In genomic region chr13:39688699-39689405, GRCh38 we compare ENCODE assay signal across 9 cellular contexts. TPM values are rescaled to one million over a fixed set of nuclear protein-coding genes. Genes with fewer than 3 reads are reported as not detected.
DNase-seq lines count a peak whose midpoint lies in the region; ATAC-seq and TF ChIP-seq lines count a peak whose summit lies in the region.
"Had no signal": no experiment of that assay in that cellular context is flagged by ENCODE, and none has a peak within 500 bp of the region (broad histone marks: within the 10 kb centered on the region; RNA-seq: fewer than 3 reads in every experiment).

No MANE protein-coding gene starts in this region.

- TF ChIP-seq CTCF in right atrium auricular region (IDR thresholded peaks at IDR 0.05) (no peak), activated B cell treated with CpG ODN at 0.5 μM for 24 hours (IDR thresholded peaks at IDR 0.05) (no peak), PC-9 (conservative IDR thresholded peaks at IDR 0.05) (no peak)

- intact Hi-C loops in left ventricle myocardium superior (cut with micrococcal nuclease), result no loop called here
- intact Hi-C loops in activated B cell treated with CpG ODN at 0.5 μM for 24 hours (cut with micrococcal nuclease), result no loop called here
- intact Hi-C loops in PC-9 (cut with micrococcal nuclease; ENCODE audit: unreplicated experiment), result no loop called here

- H3K4me3 ChIP-seq in right atrium auricular region, result no peak overlapping the region
- H3K4me3 ChIP-seq in PC-9, result no peak overlapping the region

- H3K4me1 Mint-ChIP-seq in activated B cell treated with CpG ODN at 0.5 μM for 24 hours, result peaks cover 11% of the 10 kb centered on the region
- H3K4me1 Mint-ChIP-seq in stimulated activated naive CD8-positive, alpha-beta T cell treated with anti-CD3 and anti-CD28 coated beads, Interleukin-15, amount 100 ng/mL, for 72 hours, result peaks cover 20% of the 10 kb centered on the region

- H3K36me3 Mint-ChIP-seq in activated B cell treated with CpG ODN at 0.5 μM for 24 hours (ENCODE audit: low read depth), result peaks cover 25% of the 10 kb centered on the region

- H2AFZ ChIP-seq in PC-9, result no peak overlapping the region

- DNase-seq in right atrium auricular region (ENCODE audit: low spot score), result no peak
- no peak for DNase-seq in left ventricle myocardium superior
- no peak for DNase-seq in activated B cell treated with CpG ODN at 0.5 μM for 24 hours
- DNase-seq in stimulated activated naive CD8-positive, alpha-beta T cell treated with anti-CD3 and anti-CD28 coated beads, Interleukin-15, amount 100 ng/mL, for 72 hours, result no peak
- DNase-seq in LoVo (ENCODE audit: low spot score), result no peak
- no peak for DNase-seq in mesenteric fat pad (ENCODE audit: low spot score)
- DNase-seq in PC-9, result no peak
- DNase-seq: naive B cell had no signal

- H3K9me3 Mint-ChIP-seq in activated B cell treated with CpG ODN at 0.5 μM for 24 hours, result no peaks in the 10 kb centered on the region
- H3K9me3 Mint-ChIP-seq in stimulated activated naive CD8-positive, alpha-beta T cell treated with anti-CD3 and anti-CD28 coated beads, Interleukin-15, amount 100 ng/mL, for 72 hours, result no peaks in the 10 kb centered on the region
- H3K9me3 Mint-ChIP-seq: naive B cell had no signal

- no TSS peak for BruUV-seq in PC-9 (replicated peaks; lab: Mats Ljungman, UMichigan)

- H3K27ac ChIP-seq in right atrium auricular region (peak overlapping the region; percentile 3 to 39), PC-9 (no peak overlapping the region)

- POLR2A ChIA-PET in activated B cell treated with CpG ODN at 0.5 μM for 24 hours (lab: Charles Lee), result no interaction called here
- POLR2A ChIA-PET in PC-9 (lab: Charles Lee; ENCODE audit: unreplicated experiment), result no interaction called here

- H3K4me1 ChIP-seq in right atrium auricular region (no peaks in the 10 kb centered on the region), PC-9 (replicated peaks; ENCODE audit: insufficient read depth) (no peaks in the 10 kb centered on the region)

- H3K79me2 ChIP-seq in PC-9 (ENCODE audit: low read depth), result no peaks in the 10 kb centered on the region

- H3K27me3 Mint-ChIP-seq in activated B cell treated with CpG ODN at 0.5 μM for 24 hours, result no peaks in the 10 kb centered on the region
- no peaks in the 10 kb centered on the region for H3K27me3 Mint-ChIP-seq in stimulated activated naive CD8-positive, alpha-beta T cell treated with anti-CD3 and anti-CD28 coated beads, Interleukin-15, amount 100 ng/mL, for 72 hours
- H3K27me3 Mint-ChIP-seq: naive B cell had no signal

- CTCF ChIA-PET in activated B cell treated with CpG ODN at 0.5 μM for 24 hours (lab: Charles Lee), result interaction anchor here (1.8 kb wide), 1 partner anchor 994 kb away, joined by 6 read pairs; no protein-coding TSS in a partner anchor
- CTCF ChIA-PET in PC-9 (lab: Charles Lee), result no interaction called here

- no peaks in the 10 kb centered on the region for H4K20me1 ChIP-seq in PC-9 (ENCODE audit: insufficient read depth)

- H3K36me3 ChIP-seq in right atrium auricular region (no peaks in the 10 kb centered on the region), PC-9 (ENCODE audit: low read depth) (no peaks in the 10 kb centered on the region)

- no peaks in the 10 kb centered on the region for H3K27me3 ChIP-seq in right atrium auricular region
- no peaks in the 10 kb centered on the region for H3K27me3 ChIP-seq in PC-9 (ENCODE audit: insufficient read depth, low read depth)

- no peaks in the 10 kb centered on the region for H3K9me2 ChIP-seq in PC-9 (ENCODE audit: insufficient read depth)

- ATAC-seq in left ventricle myocardium superior (no peak), HG02981 (IDR thresholded peaks at IDR 0.05; ENCODE audit: unreplicated experiment) (peak; percentile 78), activated B cell treated with CpG ODN at 0.5 μM for 24 hours (ENCODE audit: low read depth) (peak; percentile 64)
- ATAC-seq in stimulated activated naive CD8-positive, alpha-beta T cell treated with anti-CD3 and anti-CD28 coated beads, Interleukin-15, amount 100 ng/mL, for 72 hours, result peak; percentile 99

- 0 out of 2 replicates have a peak, but pooled peaks cover 1% of the 10 kb centered on the region for H3F3A ChIP-seq in PC-9 (ENCODE audit: insufficient read depth, low read depth)

- H3K9me3 ChIP-seq in right atrium auricular region (no peaks in the 10 kb centered on the region), PC-9 (ENCODE audit: insufficient read depth, low read depth) (no peaks in the 10 kb centered on the region)

- H3K4me2 ChIP-seq in PC-9, result no peak overlapping the region

- peak overlapping the region; percentile 78 for H3K27ac Mint-ChIP-seq in activated B cell treated with CpG ODN at 0.5 μM for 24 hours
- H3K27ac Mint-ChIP-seq in stimulated activated naive CD8-positive, alpha-beta T cell treated with anti-CD3 and anti-CD28 coated beads, Interleukin-15, amount 100 ng/mL, for 72 hours, result no peak overlapping the region

- peak overlapping the region; percentile 21 for H3K4me3 Mint-ChIP-seq in activated B cell treated with CpG ODN at 0.5 μM for 24 hours
- H3K4me3 Mint-ChIP-seq in stimulated activated naive CD8-positive, alpha-beta T cell treated with anti-CD3 and anti-CD28 coated beads, Interleukin-15, amount 100 ng/mL, for 72 hours, result no peak overlapping the region
- H3K4me3 Mint-ChIP-seq: naive B cell had no signal

RNA-seq across cellular contexts. Expression of gene COG6, which starts 33.4 kb away (rescaled TPM):
- 10 to 100 TPM; 16.2 to 23.2 TPM for total RNA-seq in right atrium auricular region
- 21.8 TPM for total RNA-seq in left ventricle myocardium superior
- total RNA-seq in activated B cell treated with CpG ODN at 0.5 μM for 24 hours, result 28.9 and 29.6 TPM in 2 replicates
- total RNA-seq in mesenteric fat pad, result 27.1 TPM
- total RNA-seq in PC-9 (2021), result 23.7 and 24.3 TPM in 2 replicates
